Comparison of ENCODE assay signal across 23 cellular contexts in genomic region chr7:71808115-71808514, GRCh38.
"Had no signal": no experiment of that assay in that cellular context is flagged by ENCODE, and none has a peak within 500 bp of the region (broad histone marks: within the 10 kb centered on the region; RNA-seq: fewer than 3 reads in every experiment).

No MANE protein-coding gene starts in this region.

- H3K36me3 ChIP-seq: SJSA1 had no signal

- H3K27ac ChIP-seq: HL-60, SJSA1, SK-N-MC had no signal

- H3K4me1 ChIP-seq: SJSA1 had no signal

- H3K36me3 Mint-ChIP-seq: IgD-negative memory B cell had no signal

- H3K27me3 Mint-ChIP-seq: IgD-negative memory B cell had no signal

- FAIRE-seq: HTR-8/SVneo had no signal

- ATAC-seq: Right ventricle myocardium inferior had no signal

- H3K4me3 ChIP-seq: SJSA1, SK-N-MC had no signal

- H3K4me1 Mint-ChIP-seq: IgD-negative memory B cell had no signal

- H3K27me3 ChIP-seq: SJSA1 had no signal

- H3K4me3 Mint-ChIP-seq: IgD-negative memory B cell had no signal

- DNase-seq: KBM-7, MV-4-11, NCI-H1048, NCI-H1105, NCI-H1417, NCI-H1436 treated with DMSO at 0.1 percent for 48 hours, NCI-H1694, NCI-H187 treated with DMSO at 0.1 percent for 48 hours, NCI-H2081, NCI-H2171, NCI-H226, NCI-H446, NCI-H510A, NCI-H524 treated with DMSO at 0.1 percent for 48 hours, NCI-H69, NCI-H774, SHP77 treated with DMSO at 0.1 percent for 48 hours had no signal

- H3K27ac Mint-ChIP-seq: IgD-negative memory B cell had no signal
